18 cellular contexts compared by ENCODE assay signal in the genomic region with DNA sequence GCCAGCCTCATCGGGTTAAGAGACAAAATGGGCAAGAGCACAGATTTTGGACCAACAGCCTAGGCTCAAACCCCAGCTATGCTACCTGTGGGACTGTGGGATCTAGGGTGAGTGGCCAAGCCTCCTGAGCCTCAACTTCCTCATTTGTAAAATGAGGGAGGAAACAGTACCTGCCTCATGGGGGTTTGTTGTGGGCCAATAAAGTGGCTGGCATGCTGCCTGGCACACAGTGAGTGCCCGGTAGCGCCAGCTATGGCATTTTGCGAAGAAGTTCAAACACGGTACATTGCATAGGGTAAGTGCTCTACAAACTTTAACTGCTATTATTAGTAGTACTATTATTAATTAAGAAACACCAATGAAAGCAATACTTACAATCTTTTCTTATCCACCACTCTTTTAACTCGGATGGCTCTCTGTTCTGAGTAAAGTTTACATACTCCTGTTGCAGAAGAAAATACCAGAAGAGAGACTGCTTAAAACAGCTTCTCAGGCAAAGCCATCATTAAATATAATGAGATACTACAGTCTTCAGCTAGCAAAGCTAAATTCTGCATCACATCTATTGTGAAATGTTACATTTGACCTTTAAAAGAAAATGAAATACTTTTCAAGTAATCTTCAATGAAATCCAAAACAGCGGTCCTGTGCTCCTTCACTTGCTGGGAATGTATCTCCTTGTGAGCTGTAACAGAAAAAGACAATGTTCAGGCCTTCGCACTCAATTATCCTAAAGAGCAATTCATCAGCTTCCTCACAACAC.
"Had no signal": no experiment of that assay in that cellular context is flagged by ENCODE, and none has a peak within 500 bp of the region (broad histone marks: within the 10 kb centered on the region; RNA-seq: fewer than 3 reads in every experiment).

No MANE protein-coding gene starts in this region.

- H3K4me1 ChIP-seq: colonic mucosa, left ventricle myocardium inferior, prostate gland, testis, upper lobe of right lung had no signal

- H3K27ac ChIP-seq: colonic mucosa, left ventricle myocardium inferior, prostate gland, stomach, testis, upper lobe of right lung had no signal

- H3K4me3 ChIP-seq: adrenal gland, colonic mucosa, left ventricle myocardium inferior, prostate gland, stomach, testis, upper lobe of right lung had no signal

- DNase-seq: activated CD4-positive, alpha-beta T cell treated with anti-CD3 and anti-CD28 coated beads for 4 hours; activated CD8-positive, alpha-beta T cell treated with anti-CD3 and anti-CD28 coated beads for 36 hours; activated effector memory CD4-positive, alpha-beta T cell treated with Interleukin-2 at 50 U/mL for 16 hours; activated naive CD4-positive, alpha-beta T cell treated with anti-CD3 and anti-CD28 coated beads, Interleukin-2, amount 50 U/mL, for 16 hours; activated T-cell treated with anti-CD3 and anti-CD28 coated beads, Interleukin-2, amount 50 U/mL, for 4 hours; caudate nucleus; colonic mucosa; hippocampal formation; kidney; left ventricle myocardium inferior; natural killer cell; nucleus accumbens; right cardiac atrium; stomach; testis; upper lobe of right lung had no signal

- H3K27me3 ChIP-seq: adrenal gland, colonic mucosa, stomach, testis, upper lobe of right lung had no signal

- H3K9me3 ChIP-seq: adrenal gland, colonic mucosa, prostate gland, stomach, testis, upper lobe of right lung had no signal

- ATAC-seq: activated CD8-positive, alpha-beta T cell treated with anti-CD3 and anti-CD28 coated beads for 36 hours; activated T-cell treated with anti-CD3 and anti-CD28 coated beads, Interleukin-2, amount 50 U/mL, for 4 hours; natural killer cell; right cardiac atrium; upper lobe of right lung had no signal
